ENCODE assay signal across 34 cellular contexts in genomic region chr21:16650984-16651383, GRCh38.
"Had no signal": no experiment of that assay in that cellular context is flagged by ENCODE, and none has a peak within 500 bp of the region (broad histone marks: within the 10 kb centered on the region; RNA-seq: fewer than 3 reads in every experiment).

No MANE protein-coding gene starts in this region.

- H3K27me3 ChIP-seq: MG63 had no signal

- H3K36me3 ChIP-seq: MG63 had no signal

- H3K4me3 ChIP-seq: MG63 had no signal

- H3K4me2 ChIP-seq: KMS-11 had no signal

- DNase-seq: Karpas-422, Kasumi-1, MG63, MM.1S, MV-4-11, NCI-H1048, NCI-H1092, NCI-H1092 treated with DMSO at 0.1 percent for 48 hours, NCI-H1105, NCI-H1105 treated with DMSO at 0.1 percent for 48 hours, NCI-H1417, NCI-H1417 treated with DMSO at 0.1 percent for 48 hours, NCI-H1436, NCI-H1436 treated with DMSO at 0.1 percent for 48 hours, NCI-H146, NCI-H1694, NCI-H1694 treated with DMSO at 0.1 percent for 48 hours, NCI-H187, NCI-H187 treated with DMSO at 0.1 percent for 48 hours, NCI-H1930, NCI-H2029, NCI-H2029 treated with DMSO at 0.1 percent for 48 hours, NCI-H2081, NCI-H2081 treated with DMSO at 0.1 percent for 48 hours, NCI-H2107, NCI-H2171, NCI-H2171 treated with DMSO at 0.1 percent for 48 hours, NCI-H2227 treated with DMSO at 0.1 percent for 48 hours, NCI-H226, NCI-H345, NCI-H446, NCI-H446 treated with DMSO at 0.1 percent for 48 hours, NCI-H510A had no signal

- H3K9ac ChIP-seq: KMS-11 had no signal

- H3K9me3 ChIP-seq: MG63 had no signal

- H3K27ac ChIP-seq: KMS-11 had no signal
